Comparison of ENCODE assay signal across 1 cellular context in genomic region chr11:12182650-12183511, GRCh38.
A peak's percentile ranks its signal among the peaks of the same experiment; 100 is the strongest.
TF ChIP-seq lines count a peak whose summit lies in the region.

No MANE protein-coding gene starts in this region.

TF ChIP-seq in K562, 482 proteins besides CTCF, POLR2A, EP300 and RAD21 (continued from another document and continues in another):
- TF ChIP-seq ZNF277 (CRISPR knock-in tag; IDR thresholded peaks at IDR 0.05; ENCODE audit: borderline replicate concordance), result no peak
- no peak for TF ChIP-seq HOXB6 (CRISPR knock-in tag; IDR thresholded peaks at IDR 0.05; ENCODE audit: borderline replicate concordance)
- TF ChIP-seq ZNF717 (CRISPR knock-in tag; IDR thresholded peaks at IDR 0.05), result no peak
- TF ChIP-seq CBFA2T3 (IDR thresholded peaks at IDR 0.05), result peak; percentile 88
- TF ChIP-seq KDM4B (IDR thresholded peaks at IDR 0.05; ENCODE audit: borderline replicate concordance in 2 of 2, low read depth in 1 of 2), result no peak
- no peak for TF ChIP-seq HMGN3 (IDR thresholded peaks at IDR 0.05; ENCODE audit: borderline replicate concordance, extremely low read depth, insufficient read length, low read depth, low read length)
- 0 out of 2 replicates have a peak, but pooled peaks have one; percentile 44 for TF ChIP-seq ZKSCAN8 (CRISPR knock-in tag; IDR thresholded peaks at IDR 0.05)
- TF ChIP-seq ETV1 (tag; conservative IDR thresholded peaks at IDR 0.05; ENCODE audit: low read depth), result no peak
- no peak for TF ChIP-seq THRB (CRISPR knock-in tag; conservative IDR thresholded peaks at IDR 0.05)
- TF ChIP-seq STAG1 (CRISPR knock-in tag; IDR thresholded peaks at IDR 0.05; ENCODE audit: borderline replicate concordance), result no peak
- no peak for TF ChIP-seq ZNF507 (tag; conservative IDR thresholded peaks at IDR 0.05)
- TF ChIP-seq CXXC5 (CRISPR knock-in tag; IDR thresholded peaks at IDR 0.05), result peak; percentile 82
- TF ChIP-seq EP400 (IDR thresholded peaks at IDR 0.05), result peak; percentile 43; the same call in 1 of the 2 replicates
- peak in 1 of 2 experiments; percentile 54; a peak in 1 of 4 replicates for TF ChIP-seq SRF (CRISPR knock-in tag; IDR thresholded peaks at IDR 0.05)
- TF ChIP-seq MAFF (IDR thresholded peaks at IDR 0.05; ENCODE audit: low read length), result no peak
- no peak for TF ChIP-seq LARP7 (IDR thresholded peaks at IDR 0.05)
- TF ChIP-seq TBL1XR1 (IDR thresholded peaks at IDR 0.05; ENCODE audit: low read length in 2 of 2), result 0 out of 4 replicates have a peak, but pooled peaks have one; percentile 16 to 46
- TF ChIP-seq BDP1 (IDR thresholded peaks at IDR 0.05; ENCODE audit: insufficient read depth, insufficient read length), result no peak
- no peak for TF ChIP-seq MLX (CRISPR knock-in tag; conservative IDR thresholded peaks at IDR 0.05)
- no peak for TF ChIP-seq PHB2 (IDR thresholded peaks at IDR 0.05; ENCODE audit: low read depth)
- no peak for TF ChIP-seq MCM5 (IDR thresholded peaks at IDR 0.05; ENCODE audit: low read depth)
- TF ChIP-seq FOXP1 (CRISPR knock-in tag; IDR thresholded peaks at IDR 0.05), result 0 out of 2 replicates have a peak, but pooled peaks have one; percentile 55
- TF ChIP-seq SMARCA4 (IDR thresholded peaks at IDR 0.05), result peak; percentile 85
- TF ChIP-seq PCBP2 (IDR thresholded peaks at IDR 0.05; ENCODE audit: low read depth, low read length, poor library complexity, severe bottlenecking), result no peak
- TF ChIP-seq NUFIP1 (IDR thresholded peaks at IDR 0.05; ENCODE audit: partially characterized antibody), result no peak
- TF ChIP-seq MCM7 (IDR thresholded peaks at IDR 0.05), result no peak
- TF ChIP-seq ZZZ3 (IDR thresholded peaks at IDR 0.05), result no peak
- TF ChIP-seq GTF2E2 (tag; IDR thresholded peaks at IDR 0.05), result no peak
- peak; percentile 72 to 74; a peak in 3 of 4 replicates for TF ChIP-seq KDM1A (IDR thresholded peaks at IDR 0.05)
- no peak for TF ChIP-seq ZNF551 (CRISPR knock-in tag; IDR thresholded peaks at IDR 0.05)
- no peak for TF ChIP-seq ZNF24 (IDR thresholded peaks at IDR 0.05)
- TF ChIP-seq SMC3 (conservative IDR thresholded peaks at IDR 0.05; ENCODE audit: insufficient read depth, low read depth, low read length), result no peak
- TF ChIP-seq KAT8 (IDR thresholded peaks at IDR 0.05; ENCODE audit: low read depth), result no peak
- no peak for TF ChIP-seq GTF2B (IDR thresholded peaks at IDR 0.05; ENCODE audit: extremely low read depth, insufficient read length)
- no peak for TF ChIP-seq ZNF212 (CRISPR knock-in tag; IDR thresholded peaks at IDR 0.05)
- no peak for TF ChIP-seq FOXA3 (CRISPR knock-in tag; conservative IDR thresholded peaks at IDR 0.05 in 1 of 2, IDR thresholded peaks at IDR 0.05 in 1 of 2)
- peak; percentile 64 for TF ChIP-seq EHMT2 (IDR thresholded peaks at IDR 0.05)
- TF ChIP-seq PBX2 (CRISPR knock-in tag; IDR thresholded peaks at IDR 0.05; ENCODE audit: low read depth), result peak; percentile 86
- peak; percentile 98 for TF ChIP-seq PBX2 (tag; conservative IDR thresholded peaks at IDR 0.05; ENCODE audit: low read depth)
- TF ChIP-seq DMBX1 (CRISPR knock-in tag; IDR thresholded peaks at IDR 0.05; ENCODE audit: borderline replicate concordance), result no peak
- TF ChIP-seq MAZ (CRISPR knock-in tag; conservative IDR thresholded peaks at IDR 0.05 in 1 of 2, IDR thresholded peaks at IDR 0.05 in 1 of 2), result peak in 1 of 2 experiments; percentile 43; a peak in 1 of 4 replicates
- TF ChIP-seq POLR2H (tag; IDR thresholded peaks at IDR 0.05; ENCODE audit: low read depth), result no peak
- no peak for TF ChIP-seq ZNF347 (CRISPR knock-in tag; IDR thresholded peaks at IDR 0.05; ENCODE audit: low read depth)
- TF ChIP-seq NR2C2 (CRISPR knock-in tag; IDR thresholded peaks at IDR 0.05), result no peak
- TF ChIP-seq NR2C2 (tag; IDR thresholded peaks at IDR 0.05), result 0 out of 2 replicates have a peak, but pooled peaks have one; percentile 23
- peak; percentile 89 for TF ChIP-seq NFIC (IDR thresholded peaks at IDR 0.05)
- TF ChIP-seq ESRRA (IDR thresholded peaks at IDR 0.05; ENCODE audit: borderline replicate concordance, low read depth), result peak; percentile 37; the same call in 1 of the 2 replicates
- TF ChIP-seq SAFB (IDR thresholded peaks at IDR 0.05; ENCODE audit: borderline replicate concordance, low read depth, low read length), result no peak
- no peak for TF ChIP-seq SREBF2 (CRISPR knock-in tag; IDR thresholded peaks at IDR 0.05)
- no peak; the same call in 1 of the 2 replicates for TF ChIP-seq NFE2 (IDR thresholded peaks at IDR 0.05; ENCODE audit: low read depth)
- TF ChIP-seq HEY1 (CRISPR knock-in tag; IDR thresholded peaks at IDR 0.05; ENCODE audit: borderline replicate concordance), result no peak
- no peak for TF ChIP-seq FOXJ2 (tag; IDR thresholded peaks at IDR 0.05)
- TF ChIP-seq ZHX1 (conservative IDR thresholded peaks at IDR 0.05; ENCODE audit: low read length), result no peak
- TF ChIP-seq JUN (IDR thresholded peaks at IDR 0.05; ENCODE audit: borderline replicate concordance, low read depth, low read length), result peak; percentile 63
- no peak for TF ChIP-seq JUN (CRISPR knock-in tag; IDR thresholded peaks at IDR 0.05; ENCODE audit: borderline replicate concordance)
- TF ChIP-seq ZNF586 (CRISPR knock-in tag; conservative IDR thresholded peaks at IDR 0.05), result no peak
- peak; percentile 57; the same call in 1 of the 2 replicates for TF ChIP-seq HDAC2 (IDR thresholded peaks at IDR 0.05)
- no peak for TF ChIP-seq TEAD2 (tag; IDR thresholded peaks at IDR 0.05)
- TF ChIP-seq HMG20B (CRISPR knock-in tag; IDR thresholded peaks at IDR 0.05), result no peak
- TF ChIP-seq YY1 (IDR thresholded peaks at IDR 0.05; ENCODE audit: borderline replicate concordance in 1 of 3, control insufficient read depth in 1 of 3, extremely low read depth in 1 of 3, insufficient read depth in 3 of 3, insufficient read length in 1 of 3, insufficient replicate concordance in 2 of 3, low read depth in 1 of 3, low read length in 2 of 3), result peak in 1 of 3 experiments; percentile 42
- TF ChIP-seq BCLAF1 (IDR thresholded peaks at IDR 0.05; ENCODE audit: borderline replicate concordance in 1 of 2, control insufficient read depth in 1 of 2, low read depth in 2 of 2, low read length in 1 of 2), result no peak
- TF ChIP-seq COPS2 (conservative IDR thresholded peaks at IDR 0.05), result no peak
- no peak for TF ChIP-seq PCBP1 (IDR thresholded peaks at IDR 0.05; ENCODE audit: low read depth, low read length, poor library complexity, severe bottlenecking)
- TF ChIP-seq GATA2 (CRISPR knock-in tag; IDR thresholded peaks at IDR 0.05), result peak; percentile 69
- TF ChIP-seq MBD1 (CRISPR knock-in tag; IDR thresholded peaks at IDR 0.05), result no peak
- TF ChIP-seq CBX5 (IDR thresholded peaks at IDR 0.05; ENCODE audit: borderline replicate concordance, low read depth), result no peak
- no peak for TF ChIP-seq ZNF584 (CRISPR knock-in tag; IDR thresholded peaks at IDR 0.05; ENCODE audit: low read depth)
